Comparison of ENCODE assay signal across 8 cellular contexts in the genomic region with DNA sequence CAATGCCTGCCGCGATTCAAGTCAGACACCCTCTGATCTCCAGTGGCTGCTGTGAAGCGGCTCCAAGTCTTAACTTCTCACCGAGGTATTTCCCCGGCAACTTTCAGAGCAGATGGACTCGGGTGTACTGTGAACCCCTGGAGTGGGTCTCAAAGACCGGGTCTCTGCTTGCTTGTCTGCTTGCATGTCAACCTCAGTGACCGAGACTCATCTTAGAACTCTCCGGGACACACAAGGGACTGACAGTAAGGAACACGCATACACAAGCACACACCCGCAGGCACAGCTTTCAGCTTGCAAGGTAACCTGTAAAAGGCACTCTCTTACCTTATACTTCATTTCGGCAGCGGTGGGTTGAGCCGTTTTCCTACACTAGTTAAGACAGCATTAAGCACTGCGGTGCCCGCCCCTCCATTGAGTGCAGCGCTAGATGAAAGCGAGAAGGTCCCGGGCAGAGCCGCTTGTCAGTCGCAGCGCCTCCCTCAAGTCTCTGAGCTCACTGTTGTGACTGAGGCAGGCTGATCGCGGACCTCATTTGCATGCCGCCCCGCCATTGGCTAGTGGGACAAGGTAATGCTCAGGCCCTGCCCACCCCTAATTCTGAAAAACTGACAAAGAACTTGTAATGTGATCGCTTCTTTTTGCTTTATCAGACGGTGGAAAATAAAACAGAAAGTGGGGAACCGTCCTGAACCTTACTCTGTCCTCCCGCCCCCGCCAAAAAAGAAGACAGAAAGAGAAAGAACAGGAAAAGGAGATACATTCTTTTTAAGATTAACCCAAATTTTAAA. TPM values are rescaled to one million over a fixed set of nuclear protein-coding genes. Genes with fewer than 3 reads are reported as not detected.
A peak's percentile ranks its signal among the peaks of the same experiment; 100 is the strongest.
DNase-seq lines count a peak whose midpoint lies in the region; ATAC-seq, FAIRE-seq and TF ChIP-seq lines count a peak whose summit lies in the region.

A gene with protein sequence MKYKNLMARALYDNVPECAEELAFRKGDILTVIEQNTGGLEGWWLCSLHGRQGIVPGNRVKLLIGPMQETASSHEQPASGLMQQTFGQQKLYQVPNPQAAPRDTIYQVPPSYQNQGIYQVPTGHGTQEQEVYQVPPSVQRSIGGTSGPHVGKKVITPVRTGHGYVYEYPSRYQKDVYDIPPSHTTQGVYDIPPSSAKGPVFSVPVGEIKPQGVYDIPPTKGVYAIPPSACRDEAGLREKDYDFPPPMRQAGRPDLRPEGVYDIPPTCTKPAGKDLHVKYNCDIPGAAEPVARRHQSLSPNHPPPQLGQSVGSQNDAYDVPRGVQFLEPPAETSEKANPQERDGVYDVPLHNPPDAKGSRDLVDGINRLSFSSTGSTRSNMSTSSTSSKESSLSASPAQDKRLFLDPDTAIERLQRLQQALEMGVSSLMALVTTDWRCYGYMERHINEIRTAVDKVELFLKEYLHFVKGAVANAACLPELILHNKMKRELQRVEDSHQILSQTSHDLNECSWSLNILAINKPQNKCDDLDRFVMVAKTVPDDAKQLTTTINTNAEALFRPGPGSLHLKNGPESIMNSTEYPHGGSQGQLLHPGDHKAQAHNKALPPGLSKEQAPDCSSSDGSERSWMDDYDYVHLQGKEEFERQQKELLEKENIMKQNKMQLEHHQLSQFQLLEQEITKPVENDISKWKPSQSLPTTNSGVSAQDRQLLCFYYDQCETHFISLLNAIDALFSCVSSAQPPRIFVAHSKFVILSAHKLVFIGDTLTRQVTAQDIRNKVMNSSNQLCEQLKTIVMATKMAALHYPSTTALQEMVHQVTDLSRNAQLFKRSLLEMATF (minus strand): TSS at position 492 of the 791 bp plus-strand sequence. CDS start 153 bp downstream, at position 339.

- no peaks in the 10 kb centered on the region for H3K27me3 Mint-ChIP-seq in natural killer cell treated with Interleukin-12 subunit alpha and Interleukin-12 subunit beta and Interleukin-15 and Interleukin-18, amount 100 ng/mL, for 72 hours

- peak within 1 kb of the TSS; percentile 92 for H2AFZ ChIP-seq in Loucy (ENCODE audit: low read length)

- peak within 1 kb of the TSS; percentile 97 for H3K4me3 Mint-ChIP-seq in natural killer cell treated with Interleukin-12 subunit alpha and Interleukin-12 subunit beta and Interleukin-15 and Interleukin-18, amount 100 ng/mL, for 72 hours

- peak; percentile 92 for FAIRE-seq in H54 (lab: Jason Lieb, UNC)

- no peaks in the 10 kb centered on the region for H3K9me3 ChIP-seq in Loucy (ENCODE audit: insufficient read depth, low read depth, low read length)

- peak within 1 kb of the TSS; percentile 98 to 99 for H3K27ac Mint-ChIP-seq in natural killer cell treated with Interleukin-12 subunit alpha and Interleukin-12 subunit beta and Interleukin-15 and Interleukin-18, amount 100 ng/mL, for 72 hours

- ATAC-seq in natural killer cell treated with Interleukin-12 subunit alpha and Interleukin-12 subunit beta and Interleukin-15 and Interleukin-18, amount 100 ng/mL, for 72 hours = peak; percentile 99
- ATAC-seq in stimulated activated naive CD8-positive, alpha-beta T cell treated with anti-CD3 and anti-CD28 coated beads, Interleukin-15, Interleukin-2, amounts not matched to agents 100 U/mL and 50 U/mL, for 24 hours = peak; percentile 98

- H3K9me3 Mint-ChIP-seq in natural killer cell treated with Interleukin-12 subunit alpha and Interleukin-12 subunit beta and Interleukin-15 and Interleukin-18, amount 100 ng/mL, for 72 hours = no peaks in the 10 kb centered on the region

- TF ChIP-seq POLR2A in H54 (IDR thresholded peaks at IDR 0.05; ENCODE audit: low read depth, low read length) (peak; percentile 96), Raji (IDR thresholded peaks at IDR 0.05; ENCODE audit: insufficient read depth, low read depth, low read length) (peak; percentile 57)

- TF ChIP-seq CTCF in Loucy (conservative IDR thresholded peaks at IDR 0.05; ENCODE audit: low read length) = no peak; the same call in 1 of the 2 replicates
- TF ChIP-seq CTCF in fibroblast of pulmonary artery (IDR thresholded peaks at IDR 0.05; ENCODE audit: low read length, missing control alignments) = no peak

- H3K4me3 ChIP-seq in Loucy (ENCODE audit: low read length, poor library complexity, severe bottlenecking) (peak within 1 kb of the TSS; percentile 82), fibroblast of pulmonary artery (replicated peaks; ENCODE audit: low read depth, low read length) (peak within 1 kb of the TSS; percentile 79)

- no peaks in the 10 kb centered on the region for H4K20me1 ChIP-seq in Loucy (ENCODE audit: insufficient read depth, low read length, poor library complexity, severe bottlenecking)

- no peaks in the 10 kb centered on the region for H3F3A ChIP-seq in Loucy (ENCODE audit: low read depth)

- H3K79me2 ChIP-seq in Loucy (ENCODE audit: insufficient read depth, low read length) = no peaks in the 10 kb centered on the region

- peak within 1 kb of the TSS; percentile 78 for H3K9ac ChIP-seq in Loucy (ENCODE audit: low read depth, low read length, poor library complexity, severe bottlenecking)

- DNase-seq in EL = peak; percentile 98
- DNase-seq in H54 (ENCODE audit: insufficient read length, low spot score) = peak; percentile 86
- peak; percentile 91 for DNase-seq in activated T-helper 9 cell treated with anti-CD3 and anti-CD28 coated beads, Interleukin-2, amount 50 U/mL, for 16 hours (ENCODE audit: low read depth)
- peak; percentile 97 for DNase-seq in fibroblast of pulmonary artery (ENCODE audit: low read depth)
- peak; percentile 97 for DNase-seq in natural killer cell treated with Interleukin-12 subunit alpha and Interleukin-12 subunit beta and Interleukin-15 and Interleukin-18, amount 100 ng/mL, for 72 hours (ENCODE audit: low spot score)
- DNase-seq in stimulated activated naive CD8-positive, alpha-beta T cell treated with anti-CD3 and anti-CD28 coated beads, Interleukin-15, Interleukin-2, amounts not matched to agents 100 U/mL and 50 U/mL, for 24 hours = peak; percentile 92

- H3K36me3 ChIP-seq in Loucy (ENCODE audit: insufficient read depth, low read length) = no peaks in the 10 kb centered on the region

- no peaks in the 10 kb centered on the region for H3K27me3 ChIP-seq in Loucy (ENCODE audit: insufficient read depth, low read length, poor library complexity, severe bottlenecking)

- H3K36me3 Mint-ChIP-seq in natural killer cell treated with Interleukin-12 subunit alpha and Interleukin-12 subunit beta and Interleukin-15 and Interleukin-18, amount 100 ng/mL, for 72 hours = peaks cover 6% of the 10 kb centered on the region

- peaks cover 33% of the 10 kb centered on the region for H3K4me1 ChIP-seq in Loucy (ENCODE audit: insufficient read depth, low read length, poor library complexity, severe bottlenecking)

- H3K4me1 Mint-ChIP-seq in natural killer cell treated with Interleukin-12 subunit alpha and Interleukin-12 subunit beta and Interleukin-15 and Interleukin-18, amount 100 ng/mL, for 72 hours (ENCODE audit: low read depth in 2 of 2) = peaks cover 74 to 81% of the 10 kb centered on the region in 2 donors

- H3K4me2 ChIP-seq in Loucy (ENCODE audit: low read depth, low read length, poor library complexity, severe bottlenecking) = peak within 1 kb of the TSS; percentile 84

- no peaks in the 10 kb centered on the region for H3K9me2 ChIP-seq in Loucy (replicated peaks; ENCODE audit: low read depth, low read length)

RNA-seq across cellular contexts. Expression of the gene that starts here (rescaled TPM):
- 10 to 100 TPM; 59.9 to 81.3 TPM for total RNA-seq in natural killer cell treated with Interleukin-12 subunit alpha and Interleukin-12 subunit beta and Interleukin-15 and Interleukin-18, amount 100 ng/mL, for 72 hours

Comparison
In these comparisons a context has a peak if more than half of its experiments do, and no peak if none do; other contexts are left out.
1. Peak in every context shown above with its lines: DNase-seq, ATAC-seq and H3K4me3 ChIP-seq.